ENCODE assay signal across 14 cellular contexts in genomic region chr15:45442497-45443135, GRCh38.
A peak's percentile ranks its signal among the peaks of the same experiment; 100 is the strongest.
DNase-seq lines count a peak whose midpoint lies in the region; ATAC-seq and TF ChIP-seq lines count a peak whose summit lies in the region.
"Had no signal": no experiment of that assay in that cellular context is flagged by ENCODE, and none has a peak within 500 bp of the region (broad histone marks: within the 10 kb centered on the region; RNA-seq: fewer than 3 reads in every experiment).

No MANE protein-coding gene starts in this region.

- no TSS peak for BruUV-seq in IMR-90 (replicated peaks; lab: Mats Ljungman, UMichigan)

- POLR2A ChIA-PET in IMR-90 (lab: Charles Lee; ENCODE audit: unreplicated experiment) = no interaction called here
- POLR2A ChIA-PET in CD4-positive, alpha-beta T cell (lab: Charles Lee) = no interaction called here

- no peaks in the 10 kb centered on the region for H3K36me3 Mint-ChIP-seq in CD4-positive, alpha-beta T cell (ENCODE audit: low read depth)
- H3K36me3 Mint-ChIP-seq: activated naive CD8-positive, alpha-beta T cell; stimulated activated effector memory CD8-positive, alpha-beta T cell treated with anti-CD3 and anti-CD28 coated beads, Interleukin-12 subunit alpha, Interleukin-12 subunit beta, amount 100 ng/mL, for 72 hours had no signal

- H3K9me3 Mint-ChIP-seq in CD4-positive, alpha-beta T cell = no peaks in the 10 kb centered on the region
- H3K9me3 Mint-ChIP-seq: stimulated activated effector memory CD8-positive, alpha-beta T cell treated with anti-CD3 and anti-CD28 coated beads, Interleukin-12 subunit alpha, Interleukin-12 subunit beta, amount 100 ng/mL, for 72 hours; T-helper 2 cell treated with Interferon-gamma antibody and Interleukin-4, amounts not matched to agents 5 μg/mL and 100 μg/mL, for 36 hours had no signal

- H3K79me1 ChIP-seq in IMR-90 (ENCODE audit: low read depth in 1 of 2, low read length in 2 of 2) = no peaks in the 10 kb centered on the region

- H3K36me3 ChIP-seq in IMR-90 (ENCODE audit: control insufficient read depth, insufficient read depth, low read length) (no peaks in the 10 kb centered on the region), brain microvascular endothelial cell (replicated peaks) (no peaks in the 10 kb centered on the region)
- H3K36me3 ChIP-seq: BLaER1, lower lobe of right lung had no signal

- H3K27me3 ChIP-seq in IMR-90 (ENCODE audit: control insufficient read depth, insufficient read depth, low read length) (no peaks in the 10 kb centered on the region), brain microvascular endothelial cell (replicated peaks) (no peaks in the 10 kb centered on the region)
- H3K27me3 ChIP-seq in CD4-positive, alpha-beta T cell (ENCODE audit: control insufficient read depth, insufficient read depth, low read length) = no peaks in the 10 kb centered on the region
- H3K27me3 ChIP-seq: BLaER1 had no signal

- TF ChIP-seq CTCF in AG09309 (IDR thresholded peaks at IDR 0.05; ENCODE audit: control insufficient read depth, insufficient read depth, low read depth, low read length, missing control alignments) (no peak), IMR-90 (conservative IDR thresholded peaks at IDR 0.05; ENCODE audit: low read depth, low read length) (no peak), brain microvascular endothelial cell (IDR thresholded peaks at IDR 0.05; ENCODE audit: low read depth, low read length, missing control alignments) (no peak)
- TF ChIP-seq CTCF in CD4-positive, alpha-beta T cell (IDR thresholded peaks at IDR 0.05) = no peak

- 100% methylated on average over 1 of the region's 5 CpGs; no CpG with 5 or more reads in 1 of the 2 experiments for WGBS in IMR-90 (ENCODE audit: extremely low coverage in 2 of 2, insufficient read length in 1 of 2), 2 experiments

- H4K20me1 ChIP-seq in IMR-90 (ENCODE audit: insufficient read depth, low read length) = no peaks in the 10 kb centered on the region
- H4K20me1 ChIP-seq: BLaER1 had no signal

- H3K4ac ChIP-seq in IMR-90 (ENCODE audit: low read depth, low read length) = no peak overlapping the region

- peak overlapping the region; percentile 61 for H2AFZ ChIP-seq in IMR-90 (replicated peaks; ENCODE audit: low read length, poor library complexity)

- 0 out of 2 replicates have a peak overlapping the region, but pooled peaks have one; percentile 52 for H2AK5ac ChIP-seq in IMR-90 (ENCODE audit: low read depth, low read length)

- in situ Hi-C loops in IMR-90 (cut with MboI; ENCODE audit: low sequenced_read_pairs) (no loop called here), brain microvascular endothelial cell (cut with HindIII; ENCODE audit: low pct_ligation_motif_present, low sequenced_read_pairs) (no loop called here)

- H2BK15ac ChIP-seq in IMR-90 (ENCODE audit: low read depth, low read length) = no peak overlapping the region

- DNase-seq in AG09309 (ENCODE audit: low read depth) = peak; percentile 62
- peak; percentile 78 for DNase-seq in IMR-90
- peak; percentile 47 for DNase-seq in brain microvascular endothelial cell
- DNase-seq in left lobe of liver (ENCODE audit: low spot score) = peak; percentile 16
- DNase-seq in CD1c-positive myeloid dendritic cell (ENCODE audit: extremely low spot score) = no peak
- no peak for DNase-seq in CD4-positive, alpha-beta T cell
- DNase-seq in NCI-H146 (lab: John Stamatoyannopoulos, UW) = no peak
- DNase-seq in dermis blood vessel endothelial cell = no peak
- DNase-seq: effector CD8-positive, alpha-beta T cell; lower lobe of right lung had no signal

- no peak overlapping the region for H2BK5ac ChIP-seq in IMR-90 (ENCODE audit: low read depth, low read length, poor library complexity, severe bottlenecking)

- no peak overlapping the region for H4K5ac ChIP-seq in IMR-90 (ENCODE audit: low read depth, low read length)

- no peaks in the 10 kb centered on the region for H3K9me3 ChIP-seq in IMR-90 (ENCODE audit: control insufficient read depth, insufficient read depth, low read length)
- no peaks in the 10 kb centered on the region for H3K9me3 ChIP-seq in CD4-positive, alpha-beta T cell (ENCODE audit: control insufficient read depth, low read length)
- H3K9me3 ChIP-seq: BLaER1, lower lobe of right lung had no signal

- H3K56ac ChIP-seq in IMR-90 (ENCODE audit: extremely low read depth, insufficient read depth, low read length) = no peak overlapping the region

- no peak overlapping the region for H3K9ac ChIP-seq in IMR-90 (ENCODE audit: low read depth, low read length)
- H3K9ac ChIP-seq: BLaER1 had no signal

- ATAC-seq in IMR-90 (ENCODE audit: low read depth) (peak; percentile 72), left lobe of liver (no peak)
- no peak for ATAC-seq in CD4-positive, alpha-beta T cell (ENCODE audit: poor library complexity)
- ATAC-seq: lower lobe of right lung had no signal

- dilution Hi-C loops in IMR-90 (cut with HindIII; ENCODE audit: low sequenced_read_pairs, unreplicated experiment) = no loop called here

- H3K9me1 ChIP-seq in IMR-90 (ENCODE audit: insufficient read depth, low read length) = peaks cover 10% of the 10 kb centered on the region; the same call in 1 of the 2 replicates

- H3K4me3 ChIP-seq in AG09309 (ENCODE audit: control insufficient read depth, low read depth, low read length) (no peak overlapping the region), IMR-90 (ENCODE audit: insufficient read depth, low read depth, low read length) (no peak overlapping the region), brain microvascular endothelial cell (ENCODE audit: low read depth, low read length) (no peak overlapping the region)
- H3K4me3 ChIP-seq: BLaER1, lower lobe of right lung had no signal

- intact Hi-C loops in IMR-90 (cut with micrococcal nuclease) = no loop called here
- intact Hi-C loops in CD4-positive, alpha-beta T cell (cut with DNase I, micrococcal nuclease) = no loop called here

- peak overlapping the region; percentile 25; the same call in 1 of the 2 replicates for H2BK120ac ChIP-seq in IMR-90 (ENCODE audit: low read depth, low read length)

- no peak overlapping the region for H3K27ac Mint-ChIP-seq in CD4-positive, alpha-beta T cell
- H3K27ac Mint-ChIP-seq: activated naive CD8-positive, alpha-beta T cell; stimulated activated effector memory CD8-positive, alpha-beta T cell treated with anti-CD3 and anti-CD28 coated beads, Interleukin-12 subunit alpha, Interleukin-12 subunit beta, amount 100 ng/mL, for 72 hours; T-helper 2 cell treated with Interferon-gamma antibody and Interleukin-4, amounts not matched to agents 5 μg/mL and 100 μg/mL, for 36 hours had no signal

- TF ChIP-seq RAD21 in IMR-90 (IDR thresholded peaks at IDR 0.05; ENCODE audit: low read length) = no peak

- TF ChIP-seq POLR2A in IMR-90 (IDR thresholded peaks at IDR 0.05; ENCODE audit: low read depth, low read length) = no peak

- H3K4me1 Mint-ChIP-seq in CD4-positive, alpha-beta T cell (ENCODE audit: low read depth) = no peaks in the 10 kb centered on the region

- H3K27me3 Mint-ChIP-seq in CD4-positive, alpha-beta T cell = no peaks in the 10 kb centered on the region
- H3K27me3 Mint-ChIP-seq: activated naive CD8-positive, alpha-beta T cell had no signal

- no peak overlapping the region for H3K4me2 ChIP-seq in IMR-90 (ENCODE audit: low read depth, low read length)
- H3K4me2 ChIP-seq: BLaER1 had no signal

- 0 out of 2 replicates have a peak overlapping the region, but pooled peaks have one; percentile 76 for H2BK20ac ChIP-seq in IMR-90 (ENCODE audit: low read depth, low read length)

- peaks cover 8% of the 10 kb centered on the region for H3K4me1 ChIP-seq in IMR-90 (ENCODE audit: control insufficient read depth, insufficient read depth, low read length)

- CTCF ChIA-PET in IMR-90 (lab: Yijun Ruan, JAX) = interaction anchor here (0.9 to 1.4 kb wide), 4 partner anchors 12 to 172 kb away, joined by 3 to 9 read pairs (median 4); no protein-coding TSS in a partner anchor
- CTCF ChIA-PET in CD4-positive, alpha-beta T cell (lab: Charles Lee) = no interaction called here

- no peak overlapping the region for H3K4me3 Mint-ChIP-seq in CD4-positive, alpha-beta T cell
- H3K4me3 Mint-ChIP-seq: activated naive CD8-positive, alpha-beta T cell; stimulated activated effector memory CD8-positive, alpha-beta T cell treated with anti-CD3 and anti-CD28 coated beads, Interleukin-12 subunit alpha, Interleukin-12 subunit beta, amount 100 ng/mL, for 72 hours; T-helper 2 cell treated with Interferon-gamma antibody and Interleukin-4, amounts not matched to agents 5 μg/mL and 100 μg/mL, for 36 hours had no signal

- H2AK9ac ChIP-seq in IMR-90 (replicated peaks; ENCODE audit: low read depth, low read length, poor library complexity) = no peak overlapping the region

- peak overlapping the region in 1 of 2 experiments; percentile 28; a peak in 1 of 4 replicates for H4K8ac ChIP-seq in IMR-90 (ENCODE audit: low read depth in 2 of 2, low read length in 2 of 2)

- 0 out of 2 replicates have a peak overlapping the region, but pooled peaks have one; percentile 11 for H4K91ac ChIP-seq in IMR-90 (ENCODE audit: insufficient read depth, low read depth, low read length)

- no peak overlapping the region for H3K27ac ChIP-seq in IMR-90 (ENCODE audit: insufficient read depth, low read length)
- no peak overlapping the region for H3K27ac ChIP-seq in brain microvascular endothelial cell
- H3K27ac ChIP-seq in CD4-positive, alpha-beta T cell (ENCODE audit: low read depth, low read length) = no peak overlapping the region
- H3K27ac ChIP-seq: BLaER1, lower lobe of right lung had no signal

- H3K18ac ChIP-seq in IMR-90 (ENCODE audit: low read depth, low read length) = no peak overlapping the region; the same call in 1 of the 2 replicates

- no peak overlapping the region for H3K14ac ChIP-seq in IMR-90 (replicated peaks; ENCODE audit: low read depth, low read length)

- H3K23ac ChIP-seq in IMR-90 (ENCODE audit: low read depth, low read length) = no peak overlapping the region

TF ChIP-seq in IMR-90, 13 proteins besides CTCF, POLR2A, EP300 and RAD21:
- TF ChIP-seq CEBPB (IDR thresholded peaks at IDR 0.05; ENCODE audit: low read depth, low read length) (0 out of 2 replicates have a peak, but pooled peaks have one; percentile 45), BHLHE40 (IDR thresholded peaks at IDR 0.05; ENCODE audit: low read depth, low read length) (no peak), MAZ (IDR thresholded peaks at IDR 0.05; ENCODE audit: borderline replicate concordance, low read depth, low read length) (no peak), FOS (IDR thresholded peaks at IDR 0.05; ENCODE audit: low read depth, low read length) (no peak), ELK1 (IDR thresholded peaks at IDR 0.05; ENCODE audit: borderline replicate concordance, low read depth, low read length) (no peak), MXI1 (IDR thresholded peaks at IDR 0.05; ENCODE audit: borderline replicate concordance, low read depth, low read length) (no peak)

Comparison
In these comparisons a context has a peak if more than half of its experiments do, and no peak if none do; other contexts are left out.
1. DNase-seq: peak in AG09309 (single experiment), IMR-90 (single experiment), brain microvascular endothelial cell (single experiment) and left lobe of liver (single experiment); none in CD1c-positive myeloid dendritic cell (single experiment), CD4-positive, alpha-beta T cell (0 of 10), NCI-H146 (single experiment) and dermis blood vessel endothelial cell (single experiment).